In genomic region chr15:46685681-46686080, GRCh38 we compare ENCODE assay signal across 9 cellular contexts.
"Had no signal": no experiment of that assay in that cellular context is flagged by ENCODE, and none has a peak within 500 bp of the region (broad histone marks: within the 10 kb centered on the region; RNA-seq: fewer than 3 reads in every experiment).

No MANE protein-coding gene starts in this region.

- ATAC-seq: HCT116, HepG2 had no signal

- DNase-seq: GM23248, GOT3, H7, HFFc6, KBM-7 had no signal

- H3K27ac ChIP-seq: GM23248, HL-60 had no signal

- H3K4me3 ChIP-seq: GM23248, HAP-1 had no signal

- FAIRE-seq: HepG2 had no signal

- H3K4me1 ChIP-seq: HAP-1 had no signal

- H3K36me3 ChIP-seq: HAP-1 had no signal

- H3K9me3 ChIP-seq: HAP-1 had no signal
